In the genomic region with DNA sequence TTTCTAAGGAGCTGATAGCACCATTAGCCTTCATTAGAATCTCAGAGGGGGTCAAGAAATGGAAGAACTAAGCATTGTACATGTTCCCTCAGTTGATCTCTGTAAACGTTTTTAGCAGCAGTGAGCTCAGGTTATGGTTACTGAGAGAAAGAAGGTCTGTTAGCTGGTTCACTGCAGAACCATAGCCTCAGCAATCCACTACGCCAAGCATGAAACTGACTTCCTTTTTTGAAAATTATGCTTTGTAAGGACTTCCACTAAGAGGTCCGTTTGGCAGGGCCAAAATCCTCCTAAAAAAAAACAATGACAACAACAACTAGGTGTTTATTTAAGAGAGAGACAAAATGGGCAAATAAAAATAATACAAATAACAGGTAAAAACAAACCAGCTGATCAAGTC, we compare ENCODE assay signal across 24 cellular contexts.
A peak's percentile ranks its signal among the peaks of the same experiment; 100 is the strongest.
DNase-seq lines count a peak whose midpoint lies in the region; ATAC-seq and TF ChIP-seq lines count a peak whose summit lies in the region.
"Had no signal": no experiment of that assay in that cellular context is flagged by ENCODE, and none has a peak within 500 bp of the region (broad histone marks: within the 10 kb centered on the region; RNA-seq: fewer than 3 reads in every experiment).

No MANE protein-coding gene starts in this region.

- no peaks in the 10 kb centered on the region for H3K27me3 Mint-ChIP-seq in mesothelial cell of epicardium (ENCODE audit: low read depth)
- peaks cover 35% of the 10 kb centered on the region for H3K27me3 Mint-ChIP-seq in activated CD4-positive, alpha-beta T cell treated with anti-CD3 and anti-CD28 coated beads, Interleukin-2, amount 10 ng/mL, durations not matched to agents 7 days and 5 days

- CTCF ChIA-PET in activated CD4-positive, alpha-beta T cell treated with anti-CD3 and anti-CD28 coated beads, Interleukin-2, amount 10 ng/mL, durations not matched to agents 7 days and 5 days (lab: Charles Lee) = no interaction called here

- no peak for ATAC-seq in left cardiac atrium
- ATAC-seq: activated CD8-positive, alpha-beta T cell treated with anti-CD3 and anti-CD28 coated beads, Interleukin-2, amount 10 ng/mL, durations not matched to agents 7 days and 5 days; activated naive CD4-positive, alpha-beta T cell treated with anti-CD3 and anti-CD28 coated beads, Interleukin-2, amount 50 U/mL, for 72 hours; CD8-positive, alpha-beta T cell; SK-N-SH treated with all-trans-retinoic acid at 6 μM for 48 hours had no signal

- WGBS in spleen, 5 donors = 14 to 23% (median 19%) methylated on average over 3 of the region's 3 CpGs

- POLR2A ChIA-PET in activated CD4-positive, alpha-beta T cell treated with anti-CD3 and anti-CD28 coated beads, Interleukin-2, amount 10 ng/mL, durations not matched to agents 7 days and 5 days (lab: Charles Lee) = no interaction called here

- intact Hi-C loops in left cardiac atrium (cut with DNase I) = loop anchor here (5.0 to 10.0 kb wide), 3 partner anchors 45 to 128 kb away; no protein-coding TSS in a partner anchor
- intact Hi-C loops in spleen (cut with DNase I; ENCODE audit: low total_unique reads) = no loop called here

- peak overlapping the region; percentile 1 for H3K27ac Mint-ChIP-seq in mesothelial cell of epicardium
- no peak overlapping the region for H3K27ac Mint-ChIP-seq in activated CD4-positive, alpha-beta T cell treated with anti-CD3 and anti-CD28 coated beads, Interleukin-2, amount 10 ng/mL, durations not matched to agents 7 days and 5 days
- H3K27ac Mint-ChIP-seq: activated CD8-positive, alpha-beta T cell treated with anti-CD3 and anti-CD28 coated beads, Interleukin-2, amount 10 ng/mL, durations not matched to agents 7 days and 5 days; activated naive CD4-positive, alpha-beta T cell treated with anti-CD3 and anti-CD28 coated beads, Interleukin-2, amount 50 U/mL, for 72 hours; activated T-helper 2 cell treated with anti-CD3 and anti-CD28 coated beads, Interferon-gamma antibody, Interleukin-2, Interleukin-4, amounts not matched to agents 10 μg/mL and 5 μg/mL and 100 μg/mL, durations not matched to agents 14 hours and 24 hours and 36 hours; CD8-positive, alpha-beta T cell had no signal

- TF ChIP-seq CTCF in right atrium auricular region (IDR thresholded peaks at IDR 0.05) = no peak
- no peak for TF ChIP-seq CTCF in mesothelial cell of epicardium (IDR thresholded peaks at IDR 0.05; ENCODE audit: unreplicated experiment)
- no peak for TF ChIP-seq CTCF in spleen (IDR thresholded peaks at IDR 0.05 in 8 of 11, conservative IDR thresholded peaks at IDR 0.05 in 3 of 11)

- H3K36me3 Mint-ChIP-seq in mesothelial cell of epicardium = no peaks in the 10 kb centered on the region
- H3K36me3 Mint-ChIP-seq in activated CD4-positive, alpha-beta T cell treated with anti-CD3 and anti-CD28 coated beads, Interleukin-2, amount 10 ng/mL, durations not matched to agents 7 days and 5 days (ENCODE audit: low read depth) = peaks cover 2% of the 10 kb centered on the region
- H3K36me3 Mint-ChIP-seq: activated naive CD4-positive, alpha-beta T cell treated with anti-CD3 and anti-CD28 coated beads, Interleukin-2, amount 50 U/mL, for 72 hours; CD8-positive, alpha-beta T cell had no signal

- H3K4me3 ChIP-seq in right atrium auricular region (no peak overlapping the region), spleen (no peak overlapping the region)

- peak overlapping the region; percentile 29 to 99 for H3K27ac ChIP-seq in right atrium auricular region
- H3K27ac ChIP-seq in spleen = peak overlapping the region in 7 of 8 donors; percentile 85 to 97 (median 91)
- H3K27ac ChIP-seq: neutrophil had no signal

- H3K36me3 ChIP-seq in right atrium auricular region = no peaks in the 10 kb centered on the region
- no peaks in the 10 kb centered on the region for H3K36me3 ChIP-seq in spleen
- H3K36me3 ChIP-seq: neutrophil had no signal

- peaks cover 46% of the 10 kb centered on the region for H3K4me1 Mint-ChIP-seq in mesothelial cell of epicardium
- H3K4me1 Mint-ChIP-seq in activated CD4-positive, alpha-beta T cell treated with anti-CD3 and anti-CD28 coated beads, Interleukin-2, amount 10 ng/mL, durations not matched to agents 7 days and 5 days = peaks cover 4% of the 10 kb centered on the region

- no peak for TF ChIP-seq POLR2A in spleen (IDR thresholded peaks at IDR 0.05)

- H3K4me1 ChIP-seq in right atrium auricular region (peaks cover 0 to 36% of the 10 kb centered on the region in 2 donors), spleen (peaks cover 12 to 49% (median 28%) of the 10 kb centered on the region in 6 donors)

- no peak overlapping the region for H3K4me3 Mint-ChIP-seq in mesothelial cell of epicardium
- H3K4me3 Mint-ChIP-seq in activated CD4-positive, alpha-beta T cell treated with anti-CD3 and anti-CD28 coated beads, Interleukin-2, amount 10 ng/mL, durations not matched to agents 7 days and 5 days = no peak overlapping the region
- H3K4me3 Mint-ChIP-seq: activated CD8-positive, alpha-beta T cell treated with anti-CD3 and anti-CD28 coated beads, Interleukin-2, amount 10 ng/mL, durations not matched to agents 7 days and 5 days; CD8-positive, alpha-beta T cell had no signal

- no peaks in the 10 kb centered on the region for H3K9me3 ChIP-seq in right atrium auricular region
- no peaks in the 10 kb centered on the region for H3K9me3 ChIP-seq in spleen
- H3K9me3 ChIP-seq: neutrophil had no signal

- H3K9me3 Mint-ChIP-seq in mesothelial cell of epicardium = no peaks in the 10 kb centered on the region
- H3K9me3 Mint-ChIP-seq in activated CD4-positive, alpha-beta T cell treated with anti-CD3 and anti-CD28 coated beads, Interleukin-2, amount 10 ng/mL, durations not matched to agents 7 days and 5 days = no peaks in the 10 kb centered on the region
- H3K9me3 Mint-ChIP-seq: activated naive CD4-positive, alpha-beta T cell treated with anti-CD3 and anti-CD28 coated beads, Interleukin-2, amount 50 U/mL, for 72 hours; activated T-helper 2 cell treated with anti-CD3 and anti-CD28 coated beads, Interferon-gamma antibody, Interleukin-2, Interleukin-4, amounts not matched to agents 10 μg/mL and 5 μg/mL and 100 μg/mL, durations not matched to agents 14 hours and 24 hours and 36 hours; CD8-positive, alpha-beta T cell had no signal

- H3K27me3 ChIP-seq in right atrium auricular region = no peaks in the 10 kb centered on the region
- H3K27me3 ChIP-seq in spleen (replicated peaks in 1 of 7) = peaks cover 0 to 31% (median 15%) of the 10 kb centered on the region in 7 donors

- DNase-seq in right atrium auricular region (ENCODE audit: low spot score) = no peak
- DNase-seq in left cardiac atrium = no peak
- DNase-seq in mesothelial cell of epicardium (ENCODE audit: low spot score in 2 of 2, unreplicated experiment in 2 of 2) = no peak
- no peak for DNase-seq in spleen
- no peak for DNase-seq in NCI-H2227 treated with DMSO at 0.1 percent for 48 hours (lab: John Stamatoyannopoulos, UW)
- no peak for DNase-seq in activated CD4-positive, alpha-beta T cell treated with anti-CD3 and anti-CD28 coated beads, Interleukin-2, amount 10 ng/mL, durations not matched to agents 7 days and 5 days
- no peak for DNase-seq in DMS53 treated with DMSO at 0.1 percent for 48 hours (lab: John Stamatoyannopoulos, UW; ENCODE audit: unreplicated experiment)
- DNase-seq in islet precursor cell = no peak
- DNase-seq: activated CD4-positive, alpha-beta T cell treated with anti-CD3 and anti-CD28 coated beads for 1 hour; CD8-positive, alpha-beta T cell; cortex of kidney; EL; NCI-H1048; NCI-H1694 treated with DMSO at 0.1 percent for 48 hours; NCI-H2171 treated with DMSO at 0.1 percent for 48 hours; NCI-H524; small intestine; stimulated activated CD4-positive, alpha-beta T cell treated with anti-CD3 and anti-CD28 coated beads, Interleukin-2, amount 100 ng/mL, for 24 hours; T-helper 2 cell had no signal
